Comparison of ENCODE assay signal across 8 cellular contexts in genomic region chr11:34356130-34356529, GRCh38. TPM values are rescaled to one million over a fixed set of nuclear protein-coding genes. Genes with fewer than 3 reads are reported as not detected.
DNase-seq lines count a peak whose midpoint lies in the region; ATAC-seq and TF ChIP-seq lines count a peak whose summit lies in the region.

No MANE protein-coding gene starts in this region.

- H2AFZ ChIP-seq in KMS-11 (ENCODE audit: low read depth) = no peak overlapping the region

- no peaks in the 10 kb centered on the region for H3K9me3 Mint-ChIP-seq in Caco-2 (ENCODE audit: unreplicated experiment)
- no peaks in the 10 kb centered on the region for H3K9me3 Mint-ChIP-seq in neural crest cell

- no peak overlapping the region for H3K27ac Mint-ChIP-seq in Caco-2 (ENCODE audit: unreplicated experiment)
- H3K27ac Mint-ChIP-seq in neural crest cell (ENCODE audit: unreplicated experiment) = no peak overlapping the region

- H3K79me2 ChIP-seq in KMS-11 (ENCODE audit: insufficient read depth, low read depth) = no peaks in the 10 kb centered on the region

- H3K36me3 Mint-ChIP-seq in Caco-2 (ENCODE audit: insufficient read depth, unreplicated experiment) (peaks cover 5% of the 10 kb centered on the region), neural crest cell (ENCODE audit: low read depth) (no peaks in the 10 kb centered on the region)

- POLR2A ChIA-PET in Caco-2 (lab: Charles Lee) = no interaction called here

- H3K9ac ChIP-seq in KMS-11 = no peak overlapping the region
- peak overlapping the region; percentile 50 to 71 for H3K9ac ChIP-seq in duodenal mucosa (ENCODE audit: low read depth in 1 of 2, low read length in 2 of 2)

- H4K20me1 ChIP-seq in KMS-11 (ENCODE audit: insufficient read depth) = no peaks in the 10 kb centered on the region

- ATAC-seq in GM21825 (IDR thresholded peaks at IDR 0.05; ENCODE audit: unreplicated experiment) = no peak

- no TSS peak for BruUV-seq in Caco-2 (replicated peaks; lab: Mats Ljungman, UMichigan)

- H3K27me3 Mint-ChIP-seq in Caco-2 (ENCODE audit: insufficient read depth, unreplicated experiment) (peaks cover 13% of the 10 kb centered on the region), neural crest cell (ENCODE audit: low read depth) (peaks cover 62% of the 10 kb centered on the region)

- no peak overlapping the region for H3K27ac ChIP-seq in KMS-11
- no peak overlapping the region for H3K27ac ChIP-seq in duodenal mucosa (ENCODE audit: low read depth, low read length)

- DNase-seq in Caco-2 = no peak
- DNase-seq in neural crest cell (ENCODE audit: low read depth, low spot score) = no peak
- no peak for DNase-seq in GM19240 (ENCODE audit: insufficient read length, low spot score)
- DNase-seq in C1 segment of cervical spinal cord (lab: John Stamatoyannopoulos, UW) = no peak
- DNase-seq in hypothalamus (lab: John Stamatoyannopoulos, UW) = no peak

- H3K4me1 ChIP-seq in Caco-2 = peaks cover 7% of the 10 kb centered on the region; the same call in 1 of the 2 replicates
- peaks cover 27% of the 10 kb centered on the region for H3K4me1 ChIP-seq in KMS-11 (ENCODE audit: low read depth, poor library complexity, severe bottlenecking)
- peaks cover 21 to 37% of the 10 kb centered on the region in 2 donors for H3K4me1 ChIP-seq in duodenal mucosa (ENCODE audit: control insufficient read depth in 1 of 2, insufficient read depth in 2 of 2, low read length in 2 of 2)

- H3K4me3 ChIP-seq in Caco-2 (ENCODE audit: low read depth, low read length) (no peak overlapping the region; the same call in 1 of the 2 replicates), KMS-11 (IDR thresholded peaks at IDR 0.05; ENCODE audit: insufficient read depth, low read depth, low read length) (no peak overlapping the region), duodenal mucosa (ENCODE audit: low read depth in 1 of 2, low read length in 2 of 2) (peak overlapping the region; percentile 74 to 75)

- CTCF ChIA-PET in Caco-2 (lab: Charles Lee) = interaction anchor here (3.6 kb wide), 1 partner anchor 182 kb away, joined by 60 read pairs; no protein-coding TSS in a partner anchor

- TF ChIP-seq CTCF in Caco-2 (IDR thresholded peaks at IDR 0.05; ENCODE audit: insufficient read depth in 1 of 2, low read depth in 1 of 2, low read length in 1 of 2, severe bottlenecking in 1 of 2, unreplicated experiment in 1 of 2) (no peak), KMS-11 (conservative IDR thresholded peaks at IDR 0.05; ENCODE audit: low read depth, low read length) (no peak), neural crest cell (conservative IDR thresholded peaks at IDR 0.05) (no peak)

- H3K4me3 Mint-ChIP-seq in Caco-2 (ENCODE audit: unreplicated experiment) (peak overlapping the region; percentile 75), neural crest cell (peak overlapping the region; percentile 78)

- H3K36me3 ChIP-seq in Caco-2 (ENCODE audit: control insufficient read depth, insufficient read depth, low read length) (no peaks in the 10 kb centered on the region), KMS-11 (ENCODE audit: insufficient read depth) (no peaks in the 10 kb centered on the region), duodenal mucosa (ENCODE audit: control insufficient read depth in 1 of 2, insufficient read depth in 2 of 2, low read length in 2 of 2) (no peaks in the 10 kb centered on the region)

- H3K4me1 Mint-ChIP-seq in Caco-2 (ENCODE audit: low read depth, unreplicated experiment) (peaks cover 6% of the 10 kb centered on the region), neural crest cell (peaks cover 20% of the 10 kb centered on the region)

- peak overlapping the region; percentile 82; the same call in 1 of the 2 replicates for H3K4me2 ChIP-seq in KMS-11

- H3K27me3 ChIP-seq in Caco-2 (replicated peaks; ENCODE audit: control insufficient read depth, insufficient read depth, low read length) (peaks cover 4% of the 10 kb centered on the region), KMS-11 (ENCODE audit: insufficient read depth, low read depth) (no peaks in the 10 kb centered on the region), duodenal mucosa (ENCODE audit: control insufficient read depth in 1 of 2, insufficient read depth in 2 of 2, low read length in 2 of 2) (peaks cover 7 to 12% of the 10 kb centered on the region in 2 donors)

- no peaks in the 10 kb centered on the region for H3K9me3 ChIP-seq in Caco-2
- no peaks in the 10 kb centered on the region for H3K9me3 ChIP-seq in duodenal mucosa (ENCODE audit: control insufficient read depth in 1 of 2, low read length in 2 of 2)

- intact Hi-C loops in Caco-2 (cut with micrococcal nuclease; ENCODE audit: unreplicated experiment) = loop anchor here (5.0 kb wide), 5 partner anchors 94 to 499 kb away; partner anchors contain the start of gene CAPRIN1

RNA-seq across cellular contexts. Expression of gene ABTB2, which starts 1.7 kb away (rescaled TPM):
- total RNA-seq in Caco-2 (2022) = 2.9 and 3.6 TPM in 2 replicates
- 2.3 and 3.0 TPM in 2 replicates for total RNA-seq in neural crest cell

Comparison
In these comparisons a context has a peak if more than half of its experiments do, and no peak if none do; other contexts are left out.
1. H3K4me3 ChIP-seq: peak in duodenal mucosa (2 of 2); none in Caco-2 (single experiment) and KMS-11 (single experiment).